ENCODE assay signal across 2 cellular contexts in the genomic region with DNA sequence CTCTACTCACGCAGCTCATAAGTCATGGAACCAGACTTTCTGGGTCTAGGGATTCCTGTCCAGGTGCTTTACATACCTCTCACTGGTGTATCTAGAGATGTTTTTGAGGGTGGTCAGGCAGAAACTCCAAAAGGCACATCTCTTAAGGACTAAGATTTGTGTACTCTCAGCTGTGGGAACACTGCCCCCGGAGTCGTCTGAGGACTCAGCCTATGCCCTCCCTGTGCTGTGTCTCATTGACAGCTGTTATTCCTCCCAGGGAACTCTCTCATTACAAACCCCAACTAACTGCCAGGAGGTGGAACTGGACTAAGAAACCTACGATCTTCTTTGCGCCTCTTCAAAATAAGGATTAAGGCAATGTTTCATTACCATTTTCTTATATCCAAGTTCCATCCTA.
TF ChIP-seq lines count a peak whose summit lies in the region.

No MANE protein-coding gene starts in this region.

TF ChIP-seq in GM23338, 12 proteins besides CTCF, POLR2A, EP300 and RAD21 (continues in another document):
- TF ChIP-seq ZNF462 (CRISPR knock-in tag; IDR thresholded peaks at IDR 0.05) (no peak), EZH2phosphoT487 (IDR thresholded peaks at IDR 0.05; ENCODE audit: unreplicated experiment) (no peak), POLR2AphosphoS5 (IDR thresholded peaks at IDR 0.05; ENCODE audit: low read depth) (no peak), CREB1 (CRISPR knock-in tag; IDR thresholded peaks at IDR 0.05; ENCODE audit: low read depth) (no peak), ZNF331 (CRISPR knock-in tag; IDR thresholded peaks at IDR 0.05; ENCODE audit: low read depth) (no peak), ETS1 (IDR thresholded peaks at IDR 0.05) (no peak), JUNB (IDR thresholded peaks at IDR 0.05; ENCODE audit: unreplicated experiment) (no peak), ZNF114 (CRISPR knock-in tag; IDR thresholded peaks at IDR 0.05) (no peak), NANOG (IDR thresholded peaks at IDR 0.05; ENCODE audit: borderline replicate concordance) (no peak)
- TF ChIP-seq, protein P1, sequence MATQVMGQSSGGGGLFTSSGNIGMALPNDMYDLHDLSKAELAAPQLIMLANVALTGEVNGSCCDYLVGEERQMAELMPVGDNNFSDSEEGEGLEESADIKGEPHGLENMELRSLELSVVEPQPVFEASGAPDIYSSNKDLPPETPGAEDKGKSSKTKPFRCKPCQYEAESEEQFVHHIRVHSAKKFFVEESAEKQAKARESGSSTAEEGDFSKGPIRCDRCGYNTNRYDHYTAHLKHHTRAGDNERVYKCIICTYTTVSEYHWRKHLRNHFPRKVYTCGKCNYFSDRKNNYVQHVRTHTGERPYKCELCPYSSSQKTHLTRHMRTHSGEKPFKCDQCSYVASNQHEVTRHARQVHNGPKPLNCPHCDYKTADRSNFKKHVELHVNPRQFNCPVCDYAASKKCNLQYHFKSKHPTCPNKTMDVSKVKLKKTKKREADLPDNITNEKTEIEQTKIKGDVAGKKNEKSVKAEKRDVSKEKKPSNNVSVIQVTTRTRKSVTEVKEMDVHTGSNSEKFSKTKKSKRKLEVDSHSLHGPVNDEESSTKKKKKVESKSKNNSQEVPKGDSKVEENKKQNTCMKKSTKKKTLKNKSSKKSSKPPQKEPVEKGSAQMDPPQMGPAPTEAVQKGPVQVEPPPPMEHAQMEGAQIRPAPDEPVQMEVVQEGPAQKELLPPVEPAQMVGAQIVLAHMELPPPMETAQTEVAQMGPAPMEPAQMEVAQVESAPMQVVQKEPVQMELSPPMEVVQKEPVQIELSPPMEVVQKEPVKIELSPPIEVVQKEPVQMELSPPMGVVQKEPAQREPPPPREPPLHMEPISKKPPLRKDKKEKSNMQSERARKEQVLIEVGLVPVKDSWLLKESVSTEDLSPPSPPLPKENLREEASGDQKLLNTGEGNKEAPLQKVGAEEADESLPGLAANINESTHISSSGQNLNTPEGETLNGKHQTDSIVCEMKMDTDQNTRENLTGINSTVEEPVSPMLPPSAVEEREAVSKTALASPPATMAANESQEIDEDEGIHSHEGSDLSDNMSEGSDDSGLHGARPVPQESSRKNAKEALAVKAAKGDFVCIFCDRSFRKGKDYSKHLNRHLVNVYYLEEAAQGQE (IDR thresholded peaks at IDR 0.05; ENCODE audit: unreplicated experiment), result no peak

TF ChIP-seq in WTC11, 78 proteins besides CTCF, POLR2A, EP300 and RAD21 (continued from another document):
- TF ChIP-seq ZMAT4 (CRISPR knock-in tag; IDR thresholded peaks at IDR 0.05), result no peak
- no peak for TF ChIP-seq TCF7 (CRISPR knock-in tag; IDR thresholded peaks at IDR 0.05; ENCODE audit: low read depth)
- no peak for TF ChIP-seq PRRX2 (CRISPR knock-in tag; IDR thresholded peaks at IDR 0.05)
- no peak for TF ChIP-seq ZNF219 (CRISPR knock-in tag; IDR thresholded peaks at IDR 0.05; ENCODE audit: borderline replicate concordance)
- no peak for TF ChIP-seq ZNF121 (CRISPR knock-in tag; IDR thresholded peaks at IDR 0.05)
- TF ChIP-seq ZSCAN18 (CRISPR knock-in tag; IDR thresholded peaks at IDR 0.05), result no peak
- no peak for TF ChIP-seq RORB (CRISPR knock-in tag; IDR thresholded peaks at IDR 0.05)
